In the genomic region with DNA sequence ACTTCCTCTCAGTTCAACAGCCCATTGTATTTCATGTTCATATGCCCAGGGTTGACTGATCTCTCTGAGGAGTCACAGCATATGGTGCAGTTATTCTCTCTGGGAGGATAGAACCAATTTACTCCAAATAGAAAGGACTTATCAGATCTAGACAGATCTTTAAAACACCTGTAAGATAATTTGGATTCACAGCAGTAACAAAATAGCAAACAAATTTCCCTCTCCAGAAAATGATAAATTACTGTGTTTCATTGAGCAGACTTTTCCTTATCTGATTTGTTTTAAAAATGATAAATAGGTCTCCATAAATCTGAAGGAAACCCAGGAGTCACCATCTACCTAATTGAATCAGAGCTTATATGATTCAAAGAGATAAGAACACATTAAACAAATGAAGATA, we compare ENCODE assay signal across 31 cellular contexts.
"Had no signal": no experiment of that assay in that cellular context is flagged by ENCODE, and none has a peak within 500 bp of the region (broad histone marks: within the 10 kb centered on the region; RNA-seq: fewer than 3 reads in every experiment).

No MANE protein-coding gene starts in this region.

- H3K4me1 ChIP-seq: adrenal gland, esophagus muscularis mucosa, foreskin keratinocyte, gastrocnemius medialis, heart right ventricle had no signal

- FAIRE-seq: colon had no signal

- H3K79me2 ChIP-seq: hepatocyte had no signal

- H3K27ac ChIP-seq: adrenal gland, body of pancreas, esophagus muscularis mucosa, foreskin keratinocyte, gastrocnemius medialis, heart right ventricle, hepatocyte, WERI-Rb-1 had no signal

- H3K36me3 ChIP-seq: adrenal gland, esophagus muscularis mucosa, gastrocnemius medialis, heart right ventricle, WERI-Rb-1 had no signal

- DNase-seq: activated B cell treated with CpG ODN at 0.5 μM for 24 hours; activated CD4-positive, alpha-beta T cell treated with anti-CD3 and anti-CD28 coated beads for 48 hours; activated CD4-positive, alpha-beta T cell treated with anti-CD3 and anti-CD28 coated beads, Interleukin-2, amount 50 U/mL, for 1 hour; activated CD4-positive, alpha-beta T cell treated with anti-CD3 and anti-CD28 coated beads, Interleukin-2, amount 50 U/mL, for 48 hours; activated CD8-positive, alpha-beta memory T cell treated with anti-CD3 and anti-CD28 coated beads for 24 hours; activated CD8-positive, alpha-beta T cell treated with anti-CD3 and anti-CD28 coated beads for 36 hours; activated effector memory CD4-positive, alpha-beta T cell treated with anti-CD3 and anti-CD28 coated beads, Interleukin-2, amount 50 U/mL, for 16 hours; activated naive CD4-positive, alpha-beta T cell treated with anti-CD3 and anti-CD28 coated beads for 36 hours; activated naive CD8-positive, alpha-beta T cell treated with anti-CD3 and anti-CD28 coated beads for 36 hours; activated naive CD8-positive, alpha-beta T cell treated with anti-CD3 and anti-CD28 coated beads, Interleukin-2, amount 50 U/mL, for 24 hours; activated T-cell treated with anti-CD3 and anti-CD28 coated beads, Interleukin-2, amount 50 U/mL, for 1 hour; activated T-cell treated with anti-CD3 and anti-CD28 coated beads, Interleukin-2, amount 50 U/mL, for 48 hours; adrenal gland; amygdala; aorta; body of pancreas; caudate nucleus; cortex of kidney; dermis blood vessel endothelial cell; effector CD4-positive, alpha-beta T cell; effector memory CD8-positive, alpha-beta T cell; erythroblast; foreskin keratinocyte; gastrocnemius medialis; heart right ventricle; T1000; WERI-Rb-1 had no signal

- H2AFZ ChIP-seq: hepatocyte had no signal

- H3K27me3 ChIP-seq: adrenal gland, body of pancreas, esophagus muscularis mucosa, foreskin keratinocyte, gastrocnemius medialis, heart right ventricle, hepatocyte had no signal

- ATAC-seq: activated CD4-positive, CD25-positive, alpha-beta regulatory T cell treated with anti-CD3 and anti-CD28 coated beads, Interleukin-2, amount 50 U/mL, for 24 hours; activated CD8-positive, alpha-beta T cell treated with anti-CD3 and anti-CD28 coated beads for 36 hours; activated naive CD8-positive, alpha-beta T cell treated with anti-CD3 and anti-CD28 coated beads, Interleukin-2, amount 50 U/mL, for 24 hours; body of pancreas; effector memory CD8-positive, alpha-beta T cell; foreskin keratinocyte; gastrocnemius medialis; heart right ventricle had no signal

- H3K4me2 ChIP-seq: hepatocyte had no signal

- H3K9me3 ChIP-seq: adrenal gland, body of pancreas, esophagus muscularis mucosa, gastrocnemius medialis, heart right ventricle had no signal

- H3K4me3 ChIP-seq: adrenal gland, body of pancreas, esophagus muscularis mucosa, gastrocnemius medialis, heart right ventricle, hepatocyte had no signal
